Comparison of ENCODE assay signal across 19 cellular contexts in genomic region chr3:65035231-65035630, GRCh38.
A peak's percentile ranks its signal among the peaks of the same experiment; 100 is the strongest.
DNase-seq lines count a peak whose midpoint lies in the region; ATAC-seq and TF ChIP-seq lines count a peak whose summit lies in the region.
"Had no signal": no experiment of that assay in that cellular context is flagged by ENCODE, and none has a peak within 500 bp of the region (broad histone marks: within the 10 kb centered on the region; RNA-seq: fewer than 3 reads in every experiment).

No MANE protein-coding gene starts in this region.

- no peaks in the 10 kb centered on the region for H3K27me3 ChIP-seq in trophoblast cell (ENCODE audit: insufficient read depth, low read length)
- no peaks in the 10 kb centered on the region for H3K27me3 ChIP-seq in testis
- H3K27me3 ChIP-seq: BLaER1 treated with 17β-estradiol and CSF1 and Interleukin-3, amounts not matched to agents 10 nM and 100 nM had no signal

- peak overlapping the region; percentile 51 for H2BK120ac ChIP-seq in trophoblast cell (ENCODE audit: insufficient read depth, low read length, poor library complexity)

- H3K4me3 ChIP-seq in SK-N-MC, result no peak overlapping the region
- H3K4me3 ChIP-seq in trophoblast cell (ENCODE audit: low read depth, low read length), result no peak overlapping the region
- H3K4me3 ChIP-seq in testis, result no peak overlapping the region
- H3K4me3 ChIP-seq: BLaER1 treated with 17β-estradiol and CSF1 and Interleukin-3, amounts not matched to agents 10 nM and 100 nM; GM12878 had no signal

- H3K23ac ChIP-seq in trophoblast cell (ENCODE audit: low read length), result no peak overlapping the region

- H3K79me2 ChIP-seq in trophoblast cell (ENCODE audit: control insufficient read depth, insufficient read depth, low read length, poor library complexity), result no peaks in the 10 kb centered on the region

- peak overlapping the region; percentile 63 for H2BK5ac ChIP-seq in trophoblast cell (ENCODE audit: low read depth, low read length, poor library complexity)

- no peak overlapping the region for H3K9ac ChIP-seq in SK-N-MC (ENCODE audit: insufficient read length)
- no peak overlapping the region for H3K9ac ChIP-seq in trophoblast cell (ENCODE audit: low read length)
- H3K9ac ChIP-seq: BLaER1 treated with 17β-estradiol and CSF1 and Interleukin-3, amounts not matched to agents 10 nM and 100 nM had no signal

- H3K9me3 ChIP-seq in SK-N-MC (ENCODE audit: low read depth, low read length) (no peaks in the 10 kb centered on the region), trophoblast cell (ENCODE audit: insufficient read depth, low read depth, low read length) (no peaks in the 10 kb centered on the region), testis (no peaks in the 10 kb centered on the region)
- H3K9me3 ChIP-seq: BLaER1 treated with 17β-estradiol and CSF1 and Interleukin-3, amounts not matched to agents 10 nM and 100 nM had no signal

- H3K36me3 ChIP-seq in SK-N-MC (ENCODE audit: insufficient read depth, low read length), result no peaks in the 10 kb centered on the region
- no peaks in the 10 kb centered on the region for H3K36me3 ChIP-seq in trophoblast cell (ENCODE audit: control insufficient read depth in 1 of 2, insufficient read depth in 2 of 2, low read length in 2 of 2)
- no peaks in the 10 kb centered on the region for H3K36me3 ChIP-seq in testis (ENCODE audit: low read depth, missing control alignments)
- H3K36me3 ChIP-seq: BLaER1 treated with 17β-estradiol and CSF1 and Interleukin-3, amounts not matched to agents 10 nM and 100 nM had no signal

- H2BK12ac ChIP-seq in trophoblast cell (ENCODE audit: low read length), result peak overlapping the region; percentile 40

- WGBS in trophoblast cell (ENCODE audit: extremely low coverage, insufficient coverage, insufficient read length), result no CpG with 5 or more reads among the region's 2 CpGs
- WGBS in testis, 2 donors, result 66 to 81% methylated on average over 2 of the region's 2 CpGs

- H3K4ac ChIP-seq in trophoblast cell (ENCODE audit: low read depth, low read length), result no peak overlapping the region

- no peak for TF ChIP-seq CTCF in testis (IDR thresholded peaks at IDR 0.05)

- ATAC-seq in GM21526 (IDR thresholded peaks at IDR 0.05; ENCODE audit: low FRiP score, unreplicated experiment), result no peak
- ATAC-seq: GM12878 had no signal

- H2AFZ ChIP-seq in trophoblast cell (ENCODE audit: insufficient read depth, low read length, poor library complexity), result no peak overlapping the region

- no peak overlapping the region for H2AK5ac ChIP-seq in trophoblast cell (ENCODE audit: low read length)

- H3K79me1 ChIP-seq in trophoblast cell (ENCODE audit: low read length), result peaks cover 26% of the 10 kb centered on the region

- no peak overlapping the region for H3K4me2 ChIP-seq in trophoblast cell (ENCODE audit: low read length)
- H3K4me2 ChIP-seq: BLaER1 treated with 17β-estradiol and CSF1 and Interleukin-3, amounts not matched to agents 10 nM and 100 nM had no signal

- H4K12ac ChIP-seq in trophoblast cell (ENCODE audit: low read depth, low read length), result no peak overlapping the region

- peak overlapping the region; percentile 38 for H4K8ac ChIP-seq in trophoblast cell (ENCODE audit: low read depth, low read length)

- H3K4me1 ChIP-seq in trophoblast cell (ENCODE audit: control insufficient read depth in 1 of 2, insufficient read depth in 2 of 2, low read length in 2 of 2), result peaks cover 13 to 22% of the 10 kb centered on the region in 2 experiments
- no peaks in the 10 kb centered on the region for H3K4me1 ChIP-seq in testis
- H3K4me1 ChIP-seq: BLaER1 treated with 17β-estradiol and CSF1 and Interleukin-3, amounts not matched to agents 10 nM and 100 nM had no signal

- TF ChIP-seq POLR2A in testis (IDR thresholded peaks at IDR 0.05), result no peak

- DNase-seq in SK-N-MC (ENCODE audit: low read depth, low spot score), result peak; percentile 47
- DNase-seq in fibroblast of peridontal ligament (ENCODE audit: extremely low read depth), result peak; percentile 59
- DNase-seq in trophoblast cell, result no peak
- peak; percentile 26 for DNase-seq in testis
- no peak for DNase-seq in inferior parietal cortex (ENCODE audit: extremely low spot score)
- no peak for DNase-seq in NCI-H524 (lab: John Stamatoyannopoulos, UW)
- DNase-seq: CD4-positive, CD25-positive, alpha-beta regulatory T cell; CD8-positive, alpha-beta memory T cell; COR-L47; DMS 273 treated with DMSO at 0.1 percent for 48 hours; DMS53; DND-41; EL; GOT3; H9; IMR-90 had no signal

- H3K27ac ChIP-seq in SK-N-MC, result no peak overlapping the region
- peak overlapping the region; percentile 33 for H3K27ac ChIP-seq in trophoblast cell (ENCODE audit: low read depth, low read length)
- no peak overlapping the region for H3K27ac ChIP-seq in testis
- H3K27ac ChIP-seq: BLaER1 treated with 17β-estradiol and CSF1 and Interleukin-3, amounts not matched to agents 10 nM and 100 nM had no signal

- H3K18ac ChIP-seq in trophoblast cell (ENCODE audit: low read length), result no peak overlapping the region

- H4K91ac ChIP-seq in trophoblast cell (ENCODE audit: low read depth, low read length), result no peak overlapping the region

- H3K14ac ChIP-seq in trophoblast cell (ENCODE audit: low read length), result no peak overlapping the region

- intact Hi-C loops in testis (cut with DNase I; ENCODE audit: low total_unique reads), result no loop called here

Comparison
In these comparisons a context has a peak if more than half of its experiments do, and no peak if none do; other contexts are left out.
1. DNase-seq: peak in SK-N-MC (single experiment), fibroblast of peridontal ligament (single experiment) and testis (single experiment); none in trophoblast cell (0 of 2), inferior parietal cortex (single experiment) and NCI-H524 (0 of 2).